Comparison of ENCODE assay signal across 1 cellular context in the genomic region with DNA sequence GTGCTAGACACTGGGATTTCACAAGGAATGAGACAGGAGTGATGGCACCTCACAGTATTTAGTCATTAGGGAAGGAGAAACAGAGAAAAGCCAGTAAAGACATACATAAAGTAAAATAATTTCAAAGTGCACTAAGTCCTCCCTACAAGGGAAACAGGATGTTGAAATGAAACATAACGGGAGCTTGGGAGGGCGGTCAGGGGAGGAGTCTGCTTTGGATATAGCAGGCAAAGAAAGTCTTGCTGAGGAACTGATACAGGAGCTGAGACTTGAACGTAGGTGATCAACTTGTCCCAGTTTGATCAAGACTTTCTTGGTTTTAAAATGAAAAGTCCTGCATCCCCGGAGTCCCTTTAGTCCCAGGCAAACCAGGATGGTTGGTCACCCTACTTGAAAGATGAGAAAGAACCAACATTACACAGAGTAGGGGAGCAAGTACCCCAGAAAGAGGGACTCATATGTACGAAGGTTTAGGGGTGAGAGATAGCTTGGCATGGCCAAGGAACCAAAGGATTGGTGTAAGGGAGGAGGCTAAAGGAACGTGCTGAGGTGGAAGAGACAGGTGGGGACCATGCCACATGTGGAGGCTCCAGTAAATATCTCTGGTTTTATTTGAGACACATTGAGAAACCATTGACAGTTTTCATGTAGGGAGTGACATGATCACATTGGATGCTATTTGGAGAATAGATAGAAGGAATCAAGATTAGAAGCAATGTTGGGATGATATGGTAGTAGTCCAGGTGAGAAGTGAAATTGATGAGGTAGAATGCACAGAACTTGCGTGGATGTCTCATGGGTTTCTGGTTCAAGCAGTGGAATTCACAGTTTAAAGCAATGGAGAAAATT.
A peak's percentile ranks its signal among the peaks of the same experiment; 100 is the strongest.
TF ChIP-seq lines count a peak whose summit lies in the region.

No MANE protein-coding gene starts in this region.

TF ChIP-seq in K562, 482 proteins besides CTCF, POLR2A, EP300 and RAD21 (continued from another document and continues in another):
- TF ChIP-seq RCOR1 (IDR thresholded peaks at IDR 0.05; ENCODE audit: borderline replicate concordance in 1 of 2, low read depth in 2 of 2, low read length in 2 of 2): no peak
- TF ChIP-seq E2F3 (CRISPR knock-in tag; IDR thresholded peaks at IDR 0.05): peak; percentile 78
- TF ChIP-seq FOXA3 (CRISPR knock-in tag; conservative IDR thresholded peaks at IDR 0.05 in 1 of 2, IDR thresholded peaks at IDR 0.05 in 1 of 2): peak in 1 of 2 experiments; percentile 61; a peak in 2 of 4 replicates
- TF ChIP-seq, protein P1, sequence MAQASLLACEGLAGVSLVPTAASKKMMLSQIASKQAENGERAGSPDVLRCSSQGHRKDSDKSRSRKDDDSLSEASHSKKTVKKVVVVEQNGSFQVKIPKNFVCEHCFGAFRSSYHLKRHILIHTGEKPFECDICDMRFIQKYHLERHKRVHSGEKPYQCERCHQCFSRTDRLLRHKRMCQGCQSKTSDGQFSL (CRISPR knock-in tag; IDR thresholded peaks at IDR 0.05): no peak
- TF ChIP-seq, protein P1 (tag; IDR thresholded peaks at IDR 0.05): no peak
- no peak for TF ChIP-seq ZNF766 (CRISPR knock-in tag; conservative IDR thresholded peaks at IDR 0.05)
- TF ChIP-seq, protein P2, sequence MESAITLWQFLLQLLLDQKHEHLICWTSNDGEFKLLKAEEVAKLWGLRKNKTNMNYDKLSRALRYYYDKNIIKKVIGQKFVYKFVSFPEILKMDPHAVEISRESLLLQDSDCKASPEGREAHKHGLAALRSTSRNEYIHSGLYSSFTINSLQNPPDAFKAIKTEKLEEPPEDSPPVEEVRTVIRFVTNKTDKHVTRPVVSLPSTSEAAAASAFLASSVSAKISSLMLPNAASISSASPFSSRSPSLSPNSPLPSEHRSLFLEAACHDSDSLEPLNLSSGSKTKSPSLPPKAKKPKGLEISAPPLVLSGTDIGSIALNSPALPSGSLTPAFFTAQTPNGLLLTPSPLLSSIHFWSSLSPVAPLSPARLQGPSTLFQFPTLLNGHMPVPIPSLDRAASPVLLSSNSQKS (CRISPR knock-in tag; IDR thresholded peaks at IDR 0.05): peak; percentile 96
- peak; percentile 28; the same call in 1 of the 2 replicates for TF ChIP-seq PYGO2 (tag; IDR thresholded peaks at IDR 0.05)
- TF ChIP-seq, protein P3, sequence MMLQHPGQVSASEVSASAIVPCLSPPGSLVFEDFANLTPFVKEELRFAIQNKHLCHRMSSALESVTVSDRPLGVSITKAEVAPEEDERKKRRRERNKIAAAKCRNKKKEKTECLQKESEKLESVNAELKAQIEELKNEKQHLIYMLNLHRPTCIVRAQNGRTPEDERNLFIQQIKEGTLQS (IDR thresholded peaks at IDR 0.05): no peak
- TF ChIP-seq, protein P3 (CRISPR knock-in tag; conservative IDR thresholded peaks at IDR 0.05): no peak
- TF ChIP-seq NRF1 (conservative IDR thresholded peaks at IDR 0.05 in 1 of 2, IDR thresholded peaks at IDR 0.05 in 1 of 2): no peak
- no peak for TF ChIP-seq SAFB (IDR thresholded peaks at IDR 0.05; ENCODE audit: borderline replicate concordance, low read depth, low read length)
- no peak for TF ChIP-seq KDM2B (CRISPR knock-in tag; IDR thresholded peaks at IDR 0.05)
- peak; percentile 93 for TF ChIP-seq GABPB2 (CRISPR knock-in tag; conservative IDR thresholded peaks at IDR 0.05)
- TF ChIP-seq MEF2A (IDR thresholded peaks at IDR 0.05; ENCODE audit: control insufficient read depth, low read depth, low read length): no peak
- TF ChIP-seq HDAC8 (tag; IDR thresholded peaks at IDR 0.05): no peak
- no peak for TF ChIP-seq NCOA2 (IDR thresholded peaks at IDR 0.05; ENCODE audit: partially characterized antibody in 2 of 2)
- TF ChIP-seq RFX7 (CRISPR knock-in tag; IDR thresholded peaks at IDR 0.05): peak; percentile 92
- TF ChIP-seq, protein P4, sequence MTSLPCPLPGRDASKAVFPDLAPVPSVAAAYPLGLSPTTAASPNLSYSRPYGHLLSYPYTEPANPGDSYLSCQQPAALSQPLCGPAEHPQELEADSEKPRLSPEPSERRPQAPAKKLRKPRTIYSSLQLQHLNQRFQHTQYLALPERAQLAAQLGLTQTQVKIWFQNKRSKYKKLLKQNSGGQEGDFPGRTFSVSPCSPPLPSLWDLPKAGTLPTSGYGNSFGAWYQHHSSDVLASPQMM (CRISPR knock-in tag; IDR thresholded peaks at IDR 0.05): peak; percentile 92
- TF ChIP-seq PML (IDR thresholded peaks at IDR 0.05; ENCODE audit: low read length): peak; percentile 96
- no peak for TF ChIP-seq SMARCA5 (IDR thresholded peaks at IDR 0.05)
- TF ChIP-seq HLTF (IDR thresholded peaks at IDR 0.05): no peak
- TF ChIP-seq, protein P5, sequence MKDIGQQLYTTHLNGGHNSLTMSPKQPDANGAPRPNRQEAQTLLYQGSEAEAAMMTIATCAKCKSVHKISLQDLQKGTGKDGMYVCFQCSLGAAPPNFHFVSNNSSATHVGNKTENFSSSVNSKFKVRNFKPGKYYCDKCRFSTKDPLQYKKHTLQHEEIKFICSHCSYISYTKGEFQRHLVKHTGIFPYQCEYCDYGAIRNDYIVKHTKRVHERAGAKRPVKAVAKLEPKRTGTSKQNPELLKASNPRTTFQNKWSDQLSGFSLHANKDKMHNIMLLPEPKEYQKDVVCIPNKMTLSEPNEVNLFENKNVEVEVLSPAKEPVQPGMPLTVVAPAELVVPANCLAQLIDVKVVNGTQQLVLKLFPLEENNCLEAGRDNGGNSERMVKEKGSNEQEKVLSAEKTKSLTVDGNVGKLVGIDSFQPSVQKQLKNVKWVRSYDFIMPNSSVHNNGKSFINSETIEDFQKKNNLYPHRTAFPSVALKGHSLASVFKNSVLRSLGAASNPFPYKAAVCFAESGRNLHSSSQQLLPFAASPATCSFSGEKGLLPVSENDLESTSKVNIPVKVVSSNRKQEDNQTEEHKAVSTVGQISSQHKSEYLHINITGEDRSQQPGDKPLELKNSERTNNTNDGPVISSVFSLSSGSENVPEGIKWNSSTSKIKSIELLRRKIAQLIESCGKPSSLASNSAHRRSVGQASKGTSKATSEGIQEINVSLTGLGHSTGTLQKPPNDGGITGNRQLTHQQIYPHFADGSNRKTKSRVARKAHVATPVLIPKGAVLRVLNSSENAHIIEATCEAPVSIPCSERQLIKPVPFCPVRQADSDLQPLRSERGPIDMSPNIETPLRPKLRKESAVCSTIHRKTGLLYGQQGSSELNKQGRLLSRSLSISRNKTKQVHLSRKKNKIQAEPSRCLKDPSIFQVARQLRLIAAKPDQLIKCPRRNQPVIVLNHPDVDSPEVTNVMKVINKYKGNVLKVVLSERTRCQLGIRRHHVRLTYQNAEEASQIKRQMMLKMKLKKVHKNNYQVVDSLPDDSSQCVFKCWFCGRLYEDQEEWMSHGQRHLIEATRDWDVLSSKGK (CRISPR knock-in tag; IDR thresholded peaks at IDR 0.05): peak; percentile 93
- TF ChIP-seq KDM5B (IDR thresholded peaks at IDR 0.05; ENCODE audit: insufficient replicate concordance, low read depth, low read length): no peak
- TF ChIP-seq ZNF507 (tag; conservative IDR thresholded peaks at IDR 0.05): no peak
- no peak for TF ChIP-seq KLF16 (IDR thresholded peaks at IDR 0.05)
- TF ChIP-seq TEAD4 (IDR thresholded peaks at IDR 0.05; ENCODE audit: low read length): 0 out of 2 replicates have a peak, but pooled peaks have one; percentile 9
- no peak for TF ChIP-seq TEAD4 (CRISPR knock-in tag; IDR thresholded peaks at IDR 0.05; ENCODE audit: borderline replicate concordance)
- TF ChIP-seq ZNF77 (CRISPR knock-in tag; IDR thresholded peaks at IDR 0.05): no peak
- no peak for TF ChIP-seq ZNF124 (CRISPR knock-in tag; IDR thresholded peaks at IDR 0.05)
- TF ChIP-seq, protein P6, sequence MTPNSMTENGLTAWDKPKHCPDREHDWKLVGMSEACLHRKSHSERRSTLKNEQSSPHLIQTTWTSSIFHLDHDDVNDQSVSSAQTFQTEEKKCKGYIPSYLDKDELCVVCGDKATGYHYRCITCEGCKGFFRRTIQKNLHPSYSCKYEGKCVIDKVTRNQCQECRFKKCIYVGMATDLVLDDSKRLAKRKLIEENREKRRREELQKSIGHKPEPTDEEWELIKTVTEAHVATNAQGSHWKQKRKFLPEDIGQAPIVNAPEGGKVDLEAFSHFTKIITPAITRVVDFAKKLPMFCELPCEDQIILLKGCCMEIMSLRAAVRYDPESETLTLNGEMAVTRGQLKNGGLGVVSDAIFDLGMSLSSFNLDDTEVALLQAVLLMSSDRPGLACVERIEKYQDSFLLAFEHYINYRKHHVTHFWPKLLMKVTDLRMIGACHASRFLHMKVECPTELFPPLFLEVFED (CRISPR knock-in tag; conservative IDR thresholded peaks at IDR 0.05): peak; percentile 100
- TF ChIP-seq, protein P7, sequence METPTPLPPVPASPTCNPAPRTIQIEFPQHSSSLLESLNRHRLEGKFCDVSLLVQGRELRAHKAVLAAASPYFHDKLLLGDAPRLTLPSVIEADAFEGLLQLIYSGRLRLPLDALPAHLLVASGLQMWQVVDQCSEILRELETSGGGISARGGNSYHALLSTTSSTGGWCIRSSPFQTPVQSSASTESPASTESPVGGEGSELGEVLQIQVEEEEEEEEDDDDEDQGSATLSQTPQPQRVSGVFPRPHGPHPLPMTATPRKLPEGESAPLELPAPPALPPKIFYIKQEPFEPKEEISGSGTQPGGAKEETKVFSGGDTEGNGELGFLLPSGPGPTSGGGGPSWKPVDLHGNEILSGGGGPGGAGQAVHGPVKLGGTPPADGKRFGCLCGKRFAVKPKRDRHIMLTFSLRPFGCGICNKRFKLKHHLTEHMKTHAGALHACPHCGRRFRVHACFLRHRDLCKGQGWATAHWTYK (CRISPR knock-in tag; IDR thresholded peaks at IDR 0.05): peak; percentile 98
- TF ChIP-seq, protein P8, sequence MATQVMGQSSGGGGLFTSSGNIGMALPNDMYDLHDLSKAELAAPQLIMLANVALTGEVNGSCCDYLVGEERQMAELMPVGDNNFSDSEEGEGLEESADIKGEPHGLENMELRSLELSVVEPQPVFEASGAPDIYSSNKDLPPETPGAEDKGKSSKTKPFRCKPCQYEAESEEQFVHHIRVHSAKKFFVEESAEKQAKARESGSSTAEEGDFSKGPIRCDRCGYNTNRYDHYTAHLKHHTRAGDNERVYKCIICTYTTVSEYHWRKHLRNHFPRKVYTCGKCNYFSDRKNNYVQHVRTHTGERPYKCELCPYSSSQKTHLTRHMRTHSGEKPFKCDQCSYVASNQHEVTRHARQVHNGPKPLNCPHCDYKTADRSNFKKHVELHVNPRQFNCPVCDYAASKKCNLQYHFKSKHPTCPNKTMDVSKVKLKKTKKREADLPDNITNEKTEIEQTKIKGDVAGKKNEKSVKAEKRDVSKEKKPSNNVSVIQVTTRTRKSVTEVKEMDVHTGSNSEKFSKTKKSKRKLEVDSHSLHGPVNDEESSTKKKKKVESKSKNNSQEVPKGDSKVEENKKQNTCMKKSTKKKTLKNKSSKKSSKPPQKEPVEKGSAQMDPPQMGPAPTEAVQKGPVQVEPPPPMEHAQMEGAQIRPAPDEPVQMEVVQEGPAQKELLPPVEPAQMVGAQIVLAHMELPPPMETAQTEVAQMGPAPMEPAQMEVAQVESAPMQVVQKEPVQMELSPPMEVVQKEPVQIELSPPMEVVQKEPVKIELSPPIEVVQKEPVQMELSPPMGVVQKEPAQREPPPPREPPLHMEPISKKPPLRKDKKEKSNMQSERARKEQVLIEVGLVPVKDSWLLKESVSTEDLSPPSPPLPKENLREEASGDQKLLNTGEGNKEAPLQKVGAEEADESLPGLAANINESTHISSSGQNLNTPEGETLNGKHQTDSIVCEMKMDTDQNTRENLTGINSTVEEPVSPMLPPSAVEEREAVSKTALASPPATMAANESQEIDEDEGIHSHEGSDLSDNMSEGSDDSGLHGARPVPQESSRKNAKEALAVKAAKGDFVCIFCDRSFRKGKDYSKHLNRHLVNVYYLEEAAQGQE (CRISPR knock-in tag; IDR thresholded peaks at IDR 0.05; ENCODE audit: low read depth): peak; percentile 72; the same call in 1 of the 2 replicates
- TF ChIP-seq DNMT1 (IDR thresholded peaks at IDR 0.05): no peak
- TF ChIP-seq, protein P9, sequence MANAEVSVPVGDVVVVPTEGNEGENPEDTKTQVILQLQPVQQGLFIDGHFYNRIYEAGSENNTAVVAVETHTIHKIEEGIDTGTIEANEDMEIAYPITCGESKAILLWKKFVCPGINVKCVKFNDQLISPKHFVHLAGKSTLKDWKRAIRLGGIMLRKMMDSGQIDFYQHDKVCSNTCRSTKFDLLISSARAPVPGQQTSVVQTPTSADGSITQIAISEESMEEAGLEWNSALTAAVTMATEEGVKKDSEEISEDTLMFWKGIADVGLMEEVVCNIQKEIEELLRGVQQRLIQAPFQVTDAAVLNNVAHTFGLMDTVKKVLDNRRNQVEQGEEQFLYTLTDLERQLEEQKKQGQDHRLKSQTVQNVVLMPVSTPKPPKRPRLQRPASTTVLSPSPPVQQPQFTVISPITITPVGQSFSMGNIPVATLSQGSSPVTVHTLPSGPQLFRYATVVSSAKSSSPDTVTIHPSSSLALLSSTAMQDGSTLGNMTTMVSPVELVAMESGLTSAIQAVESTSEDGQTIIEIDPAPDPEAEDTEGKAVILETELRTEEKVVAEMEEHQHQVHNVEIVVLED (CRISPR knock-in tag; IDR thresholded peaks at IDR 0.05): 0 out of 2 replicates have a peak, but pooled peaks have one; percentile 16
- no peak for TF ChIP-seq NR1H2 (CRISPR knock-in tag; IDR thresholded peaks at IDR 0.05)
- peak; percentile 93 for TF ChIP-seq ZNF3 (CRISPR knock-in tag; IDR thresholded peaks at IDR 0.05)
- TF ChIP-seq NFXL1 (CRISPR knock-in tag; IDR thresholded peaks at IDR 0.05): peak; percentile 79; the same call in 1 of the 2 replicates
- TF ChIP-seq, protein P10, sequence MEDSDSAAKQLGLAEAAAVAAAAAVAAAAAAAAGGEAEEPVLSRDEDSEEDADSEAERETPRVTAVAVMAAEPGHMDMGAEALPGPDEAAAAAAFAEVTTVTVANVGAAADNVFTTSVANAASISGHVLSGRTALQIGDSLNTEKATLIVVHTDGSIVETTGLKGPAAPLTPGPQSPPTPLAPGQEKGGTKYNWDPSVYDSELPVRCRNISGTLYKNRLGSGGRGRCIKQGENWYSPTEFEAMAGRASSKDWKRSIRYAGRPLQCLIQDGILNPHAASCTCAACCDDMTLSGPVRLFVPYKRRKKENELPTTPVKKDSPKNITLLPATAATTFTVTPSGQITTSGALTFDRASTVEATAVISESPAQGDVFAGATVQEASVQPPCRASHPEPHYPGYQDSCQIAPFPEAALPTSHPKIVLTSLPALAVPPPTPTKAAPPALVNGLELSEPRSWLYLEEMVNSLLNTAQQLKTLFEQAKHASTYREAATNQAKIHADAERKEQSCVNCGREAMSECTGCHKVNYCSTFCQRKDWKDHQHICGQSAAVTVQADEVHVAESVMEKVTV (CRISPR knock-in tag; IDR thresholded peaks at IDR 0.05): peak; percentile 78
- 0 out of 2 replicates have a peak, but pooled peaks have one; percentile 80 for TF ChIP-seq ZC3H8 (IDR thresholded peaks at IDR 0.05)
- no peak for TF ChIP-seq MYC (IDR thresholded peaks at IDR 0.05; ENCODE audit: low read depth, low read length)
- no peak for TF ChIP-seq MYC (CRISPR knock-in tag; IDR thresholded peaks at IDR 0.05; ENCODE audit: borderline replicate concordance, low read depth)
